ENCODE assay signal across 8 cellular contexts in genomic region chr2:227482638-227483340, GRCh38. TPM values are rescaled to one million over a fixed set of nuclear protein-coding genes. Genes with fewer than 3 reads are reported as not detected.
DNase-seq lines count a peak whose midpoint lies in the region; ATAC-seq and TF ChIP-seq lines count a peak whose summit lies in the region.

No MANE protein-coding gene starts in this region.

- H3K36me3 Mint-ChIP-seq in activated T-cell treated with anti-CD3 and anti-CD28 coated beads, Interleukin-2, amount 50 U/mL, for 72 hours (ENCODE audit: insufficient read depth in 2 of 2) = peaks cover 4 to 12% of the 10 kb centered on the region in 2 donors

- H3K4me3 ChIP-seq in smooth muscle cell = no peak overlapping the region
- no peak overlapping the region for H3K4me3 ChIP-seq in transverse colon

- H3K9me3 ChIP-seq in smooth muscle cell (replicated peaks; ENCODE audit: low read depth) (no peaks in the 10 kb centered on the region), transverse colon (no peaks in the 10 kb centered on the region)

- intact Hi-C loops in transverse colon (cut with DNase I; ENCODE audit: low total_unique reads) = loop anchor here (10.0 kb wide), 1 partner anchor 282 kb away; no protein-coding TSS in a partner anchor

- peaks cover 82% of the 10 kb centered on the region for H3K4me1 Mint-ChIP-seq in activated T-cell treated with anti-CD3 and anti-CD28 coated beads, Interleukin-2, amount 50 U/mL, for 72 hours (ENCODE audit: low read depth)

- TF ChIP-seq CTCF in smooth muscle cell (IDR thresholded peaks at IDR 0.05; ENCODE audit: borderline replicate concordance, insufficient read depth, poor library complexity, severe bottlenecking) (no peak), transverse colon (IDR thresholded peaks at IDR 0.05) (no peak)

- ATAC-seq in activated T-cell treated with anti-CD3 and anti-CD28 coated beads, Interleukin-2, amount 50 U/mL, for 72 hours (replicated peaks in 1 of 2) = peak; percentile 66 to 79
- peak; percentile 94 for ATAC-seq in HG02973 (IDR thresholded peaks at IDR 0.05; ENCODE audit: unreplicated experiment)

- H3K27ac ChIP-seq in smooth muscle cell (ENCODE audit: low read depth) (peak overlapping the region; percentile 44), transverse colon (no peak overlapping the region)

- peaks cover 5% of the 10 kb centered on the region for H3F3A ChIP-seq in smooth muscle cell (ENCODE audit: low read depth)

- no peak for TF ChIP-seq POLR2A in transverse colon (IDR thresholded peaks at IDR 0.05)

- peak overlapping the region; percentile 88 for H3K27ac Mint-ChIP-seq in activated T-cell treated with anti-CD3 and anti-CD28 coated beads, Interleukin-2, amount 50 U/mL, for 72 hours

- in situ Hi-C loops in transverse colon (cut with MboI; ENCODE audit: low pct_ligation_motif_present in 1 of 4, low pct_unique_long_range_greater_than_20kb in 1 of 4, low sequenced_read_pairs in 3 of 4) = loop anchor here in 1 of 4 donors (25.0 kb wide), 1 partner anchor 280 kb away; no protein-coding TSS in a partner anchor

- TF ChIP-seq EP300 in transverse colon (IDR thresholded peaks at IDR 0.05; ENCODE audit: low read depth) = no peak

- no peak overlapping the region for H3K9ac ChIP-seq in smooth muscle cell (ENCODE audit: low read depth)

- no peaks in the 10 kb centered on the region for H3K36me3 ChIP-seq in smooth muscle cell (ENCODE audit: low read depth)
- no peaks in the 10 kb centered on the region for H3K36me3 ChIP-seq in transverse colon

- H4K20me1 ChIP-seq in smooth muscle cell (ENCODE audit: low read depth) = peaks cover 98% of the 10 kb centered on the region

- H3K4me3 Mint-ChIP-seq in activated T-cell treated with anti-CD3 and anti-CD28 coated beads, Interleukin-2, amount 50 U/mL, for 72 hours = peak overlapping the region; percentile 47 to 51

- H3K4me1 ChIP-seq in smooth muscle cell (ENCODE audit: low read depth) (no peaks in the 10 kb centered on the region), transverse colon (peaks cover 0 to 50% (median 30%) of the 10 kb centered on the region in 4 donors)

- no peaks in the 10 kb centered on the region for H3K27me3 Mint-ChIP-seq in activated T-cell treated with anti-CD3 and anti-CD28 coated beads, Interleukin-2, amount 50 U/mL, for 72 hours (ENCODE audit: low read depth)

- peak overlapping the region; percentile 31 for H3K4me2 ChIP-seq in smooth muscle cell

- H3K9me3 Mint-ChIP-seq in activated T-cell treated with anti-CD3 and anti-CD28 coated beads, Interleukin-2, amount 50 U/mL, for 72 hours = peaks cover 0 to 3% of the 10 kb centered on the region in 2 donors

- DNase-seq in activated T-cell treated with anti-CD3 and anti-CD28 coated beads, Interleukin-2, amount 50 U/mL, for 72 hours = no peak
- DNase-seq in activated T-cell treated with anti-CD3 and anti-CD28 coated beads for 4 hours (no peak), OCI-M1 (lab: John Stamatoyannopoulos, UW) (peak; percentile 60), smooth muscle cell (lab: John Stamatoyannopoulos, UW; ENCODE audit: unreplicated experiment) (no peak), HT-29 (ENCODE audit: low spot score) (no peak), transverse colon (no peak)
- DNase-seq in stimulated activated CD4-positive, alpha-beta T cell treated with anti-CD3 and anti-CD28 coated beads, Interleukin-1b, Interleukin-23, amount 100 ng/mL, for 48 hours = no peak

- H3K79me2 ChIP-seq in smooth muscle cell (ENCODE audit: low read depth) = peaks cover 100% of the 10 kb centered on the region

- no peaks in the 10 kb centered on the region for H3K27me3 ChIP-seq in smooth muscle cell (ENCODE audit: low read depth)
- H3K27me3 ChIP-seq in transverse colon = no peaks in the 10 kb centered on the region

- WGBS in smooth muscle cell (ENCODE audit: low lambda C conversion rate) = 100% methylated on average over 1 of the region's 1 CpG
- WGBS in transverse colon (ENCODE audit: low coverage in 1 of 2), 2 donors = 63 to 92% methylated on average over 1 of the region's 1 CpG

- no peak overlapping the region for H2AFZ ChIP-seq in smooth muscle cell (ENCODE audit: low read depth)

RNA-seq across cellular contexts. Expression of gene AGFG1, which starts 10.8 kb away (rescaled TPM):
- 100 to 1,000 TPM in 1 of 2 donors, 10 to 100 TPM in 1; 98.2 to 131 TPM for total RNA-seq in activated T-cell treated with anti-CD3 and anti-CD28 coated beads, Interleukin-2, amount 50 U/mL, for 72 hours
- total RNA-seq in smooth muscle cell (127 and 143 TPM in 2 replicates), transverse colon (10 to 100 TPM; 15.5 to 76.3 (median 32.9) TPM)
- polyA plus RNA-seq in smooth muscle cell = 60.5 and 61.1 TPM in 2 replicates
- 38.0 and 40.9 TPM in 2 replicates for total RNA-seq in HT-29 (2014; rRNA removed; shearing (Covaris generic))
